17 cellular contexts compared by ENCODE assay signal in genomic region chr18:220708-221107, GRCh38.
"Had no signal": no experiment of that assay in that cellular context is flagged by ENCODE, and none has a peak within 500 bp of the region (broad histone marks: within the 10 kb centered on the region; RNA-seq: fewer than 3 reads in every experiment).

No MANE protein-coding gene starts in this region.

- H3K27ac Mint-ChIP-seq: activated CD4-positive, alpha-beta T cell treated with anti-CD3 and anti-CD28 coated beads, Interleukin-2, amount 10 ng/mL, durations not matched to agents 24 days and 14 days; nephron; type B pancreatic cell had no signal

- H3K9me3 ChIP-seq: mucosa of descending colon, psoas muscle, spleen, suprapubic skin had no signal

- H3K4me3 ChIP-seq: lung, mucosa of descending colon, psoas muscle, spleen, suprapubic skin had no signal

- H3K9me3 Mint-ChIP-seq: activated CD4-positive, alpha-beta T cell treated with anti-CD3 and anti-CD28 coated beads, Interleukin-2, amount 10 ng/mL, durations not matched to agents 24 days and 14 days; nephron; type B pancreatic cell had no signal

- DNase-seq: activated CD4-positive, alpha-beta T cell treated with anti-CD3 and anti-CD28 coated beads, Interleukin-2, amount 10 ng/mL, durations not matched to agents 24 days and 14 days; activated naive CD4-positive, alpha-beta T cell; dermis blood vessel endothelial cell; left colon; mucosa of descending colon; occipital lobe; psoas muscle; spleen; stimulated activated CD4-positive, alpha-beta T cell treated with anti-CD3 and anti-CD28 coated beads, Interleukin-1b, Interleukin-23, amount 100 ng/mL, for 48 hours; stimulated activated naive CD8-positive, alpha-beta T cell treated with anti-CD3 and anti-CD28 coated beads, Interleukin-15, Interleukin-2, amounts not matched to agents 100 U/mL and 50 U/mL, for 24 hours; T-helper 9 cell had no signal

- H3K4me1 Mint-ChIP-seq: activated CD4-positive, alpha-beta T cell treated with anti-CD3 and anti-CD28 coated beads, Interleukin-2, amount 10 ng/mL, durations not matched to agents 24 days and 14 days; nephron had no signal

- H3K27me3 Mint-ChIP-seq: activated CD4-positive, alpha-beta T cell treated with anti-CD3 and anti-CD28 coated beads, Interleukin-2, amount 10 ng/mL, durations not matched to agents 24 days and 14 days; type B pancreatic cell had no signal

- H3K4me1 ChIP-seq: psoas muscle, spleen, suprapubic skin had no signal

- H3K4me3 Mint-ChIP-seq: activated CD4-positive, alpha-beta T cell treated with anti-CD3 and anti-CD28 coated beads, Interleukin-2, amount 10 ng/mL, durations not matched to agents 24 days and 14 days; nephron; type B pancreatic cell had no signal

- H3K27ac ChIP-seq: psoas muscle, spleen, suprapubic skin had no signal

- ATAC-seq: esophagus mucosa; left colon; mucosa of descending colon; psoas muscle; sciatic nerve; stimulated activated naive CD8-positive, alpha-beta T cell treated with anti-CD3 and anti-CD28 coated beads, Interleukin-15, Interleukin-2, amounts not matched to agents 100 U/mL and 50 U/mL, for 24 hours had no signal

- H3K27me3 ChIP-seq: spleen, suprapubic skin had no signal
